ENCODE assay signal across 13 cellular contexts in genomic region chr7:98616381-98617050, GRCh38. TPM values are rescaled to one million over a fixed set of nuclear protein-coding genes. Genes with fewer than 3 reads are reported as not detected.
DNase-seq lines count a peak whose midpoint lies in the region; ATAC-seq, FAIRE-seq and TF ChIP-seq lines count a peak whose summit lies in the region.
"Had no signal": no experiment of that assay in that cellular context is flagged by ENCODE, and none has a peak within 500 bp of the region (broad histone marks: within the 10 kb centered on the region; RNA-seq: fewer than 3 reads in every experiment).

No MANE protein-coding gene starts in this region.

- peak overlapping the region; percentile 54 for H3K4me2 ChIP-seq in parathyroid adenoma (ENCODE audit: low read length)

- 5% methylated on average over 67 of the region's 67 CpGs for WGBS in ectodermal cell, 2 experiments

- H3K27ac ChIP-seq in ectodermal cell (ENCODE audit: insufficient read depth, low read depth, low read length, poor library complexity, severe bottlenecking) (no peak overlapping the region), parathyroid adenoma (no peak overlapping the region)

- H3K9me3 ChIP-seq in ectodermal cell (ENCODE audit: control insufficient read depth, low read length) (no peaks in the 10 kb centered on the region), parathyroid adenoma (ENCODE audit: control insufficient read depth, low read length) (no peaks in the 10 kb centered on the region)

- peaks cover 16% of the 10 kb centered on the region for H3K4me1 ChIP-seq in ectodermal cell (ENCODE audit: control insufficient read depth, insufficient read depth, low read length)
- H3K4me1 ChIP-seq in parathyroid adenoma, result no peaks in the 10 kb centered on the region

- H3K27me3 ChIP-seq in ectodermal cell (ENCODE audit: control insufficient read depth, insufficient read depth, low read length, poor library complexity, severe bottlenecking), result peaks cover 75% of the 10 kb centered on the region
- H3K27me3 ChIP-seq in parathyroid adenoma (ENCODE audit: control insufficient read depth, insufficient read depth, low read length), result peaks cover 11% of the 10 kb centered on the region

- peak; percentile 22 for DNase-seq in Caki2 (ENCODE audit: low read depth)
- DNase-seq in NCI-H1092 treated with DMSO at 0.1 percent for 48 hours (lab: John Stamatoyannopoulos, UW), result peak; percentile 49
- no peak for DNase-seq in frontal cortex (ENCODE audit: low spot score in 2 of 2)
- no peak for DNase-seq in GF-D8 (lab: John Stamatoyannopoulos, UW)
- DNase-seq: GDM1, MM.1S, SIG-M5, small intestine had no signal

- in situ Hi-C loops in Caki2 (cut with HindIII; ENCODE audit: low pct_unique_long_range_greater_than_20kb, low sequenced_read_pairs), result no loop called here

- H3K9ac ChIP-seq in parathyroid adenoma, result no peak overlapping the region

- H3K79me2 ChIP-seq in parathyroid adenoma, result no peaks in the 10 kb centered on the region

- H3K36me3 ChIP-seq in ectodermal cell (ENCODE audit: control insufficient read depth, insufficient read depth, low read length) (no peaks in the 10 kb centered on the region), parathyroid adenoma (ENCODE audit: control insufficient read depth, insufficient read depth, low read length) (no peaks in the 10 kb centered on the region)

- no peak for FAIRE-seq in frontal cortex (lab: Jason Lieb, UNC)
- FAIRE-seq: endometrium, small intestine had no signal

- H2AFZ ChIP-seq in parathyroid adenoma, result peak overlapping the region; percentile 79

- TF ChIP-seq CTCF in parathyroid adenoma (IDR thresholded peaks at IDR 0.05), result no peak

- no peak for ATAC-seq in activated CD4-positive, CD25-positive, alpha-beta regulatory T cell treated with anti-CD3 and anti-CD28 coated beads, Interleukin-2, amount 50 U/mL, for 24 hours
- no peak for ATAC-seq in GM19395 (IDR thresholded peaks at IDR 0.05; ENCODE audit: unreplicated experiment)

- H3K4me3 ChIP-seq in ectodermal cell (ENCODE audit: insufficient read depth, low read depth, low read length) (peak overlapping the region; percentile 48), parathyroid adenoma (ENCODE audit: low read depth, low read length) (no peak overlapping the region)

RNA-seq across cellular contexts. Expression of gene NPTX2, which starts 0.6 kb away (rescaled TPM):
- total RNA-seq in Caki2 (2014; rRNA removed; shearing (Covaris generic); ENCODE audit: low replicate concordance), result 38.3 and 40.5 TPM in 2 replicates
- 19.7 TPM for polyA plus RNA-seq in ectodermal cell (2013, experiment 1 of 4)
- polyA plus RNA-seq in ectodermal cell (2013, experiment 2 of 4), result 17.0 TPM
- 16.0 TPM for polyA plus RNA-seq in ectodermal cell (2013, experiment 3 of 4)
- 14.7 TPM for polyA plus RNA-seq in ectodermal cell (2013, experiment 4 of 4)
- 6.5 TPM for total RNA-seq in frontal cortex

Comparison
In these comparisons a context has a peak if more than half of its experiments do, and no peak if none do; other contexts are left out.
1. DNase-seq: peak in Caki2 (single experiment) and NCI-H1092 treated with DMSO at 0.1 percent for 48 hours (single experiment); none in frontal cortex (0 of 2) and GF-D8 (single experiment).